ENCODE assay signal across 14 cellular contexts in the genomic region with DNA sequence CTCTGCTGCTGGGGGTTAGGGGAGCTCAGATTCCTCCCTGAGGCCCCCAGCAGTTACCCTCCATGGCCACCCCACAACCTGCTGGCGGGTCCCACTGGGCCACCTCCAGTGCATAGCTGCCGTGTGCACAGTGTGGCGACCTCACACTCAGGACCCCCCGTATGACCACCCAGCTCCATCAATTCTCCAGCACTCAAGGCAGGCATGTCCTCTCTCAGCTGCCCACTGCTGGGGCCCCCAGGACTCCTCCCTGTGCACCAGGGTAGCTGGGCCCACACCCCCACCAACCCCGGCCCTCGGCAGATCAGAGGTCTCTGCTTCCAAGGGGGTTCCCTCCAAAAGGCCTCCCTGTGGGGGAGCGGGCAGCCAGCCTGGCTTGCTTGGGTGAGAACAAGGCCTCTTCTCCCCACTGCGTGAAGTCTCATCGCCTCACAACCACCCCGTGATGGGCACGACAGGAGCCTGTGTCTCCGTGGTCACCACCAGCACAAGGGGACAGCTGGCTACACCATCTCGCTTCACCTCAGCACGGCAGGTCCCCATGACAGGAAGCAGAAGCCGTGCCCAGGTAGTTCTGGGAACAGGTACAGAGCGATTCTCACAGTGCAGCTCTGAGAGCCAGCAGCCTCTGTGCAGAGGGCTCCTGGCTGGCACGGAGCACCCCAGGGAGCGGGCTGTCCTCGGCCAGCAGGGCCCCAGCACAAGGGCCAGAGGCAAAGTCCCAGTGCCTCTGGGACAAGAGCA. TPM values are rescaled to one million over a fixed set of nuclear protein-coding genes. Genes with fewer than 3 reads are reported as not detected.
DNase-seq lines count a peak whose midpoint lies in the region; ATAC-seq and TF ChIP-seq lines count a peak whose summit lies in the region.
"Had no signal": no experiment of that assay in that cellular context is flagged by ENCODE, and none has a peak within 500 bp of the region (broad histone marks: within the 10 kb centered on the region; RNA-seq: fewer than 3 reads in every experiment).

No MANE protein-coding gene starts in this region.

- H3K27me3 ChIP-seq in upper lobe of left lung (no peaks in the 10 kb centered on the region), colonic mucosa (no peaks in the 10 kb centered on the region)

- peaks cover 18 to 43% (median 41%) of the 10 kb centered on the region in 4 donors for H3K36me3 ChIP-seq in upper lobe of left lung
- H3K36me3 ChIP-seq in colonic mucosa: peaks cover 6% of the 10 kb centered on the region

- intact Hi-C loops in activated naive CD4-positive, alpha-beta T cell treated with anti-CD3 and anti-CD28 coated beads for 36 hours (cut with micrococcal nuclease): no loop called here
- intact Hi-C loops in colonic mucosa (cut with DNase I): no loop called here

- no peak overlapping the region for H3K27ac Mint-ChIP-seq in activated naive CD4-positive, alpha-beta T cell treated with anti-CD3 and anti-CD28 coated beads for 36 hours

- TF ChIP-seq POLR2A in upper lobe of left lung (IDR thresholded peaks at IDR 0.05): no peak

- CTCF ChIA-PET in activated naive CD4-positive, alpha-beta T cell treated with anti-CD3 and anti-CD28 coated beads for 36 hours (lab: Charles Lee): no interaction called here
- CTCF ChIA-PET in RWPE1 (lab: Yijun Ruan, JAX): no interaction called here

- H3K36me3 Mint-ChIP-seq in activated naive CD4-positive, alpha-beta T cell treated with anti-CD3 and anti-CD28 coated beads for 36 hours (ENCODE audit: low read depth): no peaks in the 10 kb centered on the region
- H3K36me3 Mint-ChIP-seq: naive thymus-derived CD4-positive, alpha-beta T cell had no signal

- H3K4me1 ChIP-seq in upper lobe of left lung (peaks cover 27 to 54% (median 34%) of the 10 kb centered on the region in 4 donors), colonic mucosa (peaks cover 10% of the 10 kb centered on the region)

- no peak for ATAC-seq in upper lobe of left lung (ENCODE audit: low FRiP score in 2 of 2)
- no peak for ATAC-seq in GM19035 (IDR thresholded peaks at IDR 0.05; ENCODE audit: unreplicated experiment)
- ATAC-seq: naive thymus-derived CD4-positive, alpha-beta T cell had no signal

- H3K27me3 Mint-ChIP-seq in activated naive CD4-positive, alpha-beta T cell treated with anti-CD3 and anti-CD28 coated beads for 36 hours (ENCODE audit: low read depth): no peaks in the 10 kb centered on the region

- POLR2A ChIA-PET in RWPE1 (lab: Yijun Ruan, JAX; ENCODE audit: low non-redundant PET): no interaction called here

- 90 to 92% methylated on average over 5 to 15 of the region's 19 CpGs for WGBS in upper lobe of left lung, 2 donors

- DNase-seq in activated naive CD4-positive, alpha-beta T cell treated with anti-CD3 and anti-CD28 coated beads, Interleukin-2, amount 50 U/mL, for 16 hours: peak; percentile 10
- DNase-seq in activated naive CD4-positive, alpha-beta T cell treated with anti-CD3 and anti-CD28 coated beads for 36 hours: no peak
- DNase-seq in RWPE1 (ENCODE audit: low spot score) (no peak), islet precursor cell (peak; percentile 56), upper lobe of left lung (peak; percentile 17 to 53), colonic mucosa (no peak)
- no peak for DNase-seq in stimulated activated CD4-positive, alpha-beta T cell treated with anti-CD3 and anti-CD28 coated beads, Interleukin-2, amount 100 ng/mL, for 48 hours
- DNase-seq: activated CD8-positive, alpha-beta memory T cell treated with anti-CD3 and anti-CD28 coated beads for 24 hours; Calu3; HCEC 1CT; KG1; retina had no signal

- H3K27ac ChIP-seq in RWPE1: peak overlapping the region; percentile 41
- peak overlapping the region in 2 of 4 donors; percentile 68 to 78 for H3K27ac ChIP-seq in upper lobe of left lung
- H3K27ac ChIP-seq in colonic mucosa: no peak overlapping the region

- H3K4me3 ChIP-seq in upper lobe of left lung: no peak overlapping the region
- no peak overlapping the region for H3K4me3 ChIP-seq in colonic mucosa

- peaks cover 18% of the 10 kb centered on the region for H3K4me1 Mint-ChIP-seq in activated naive CD4-positive, alpha-beta T cell treated with anti-CD3 and anti-CD28 coated beads for 36 hours (ENCODE audit: low read depth)

- TF ChIP-seq CTCF in RWPE1 (conservative IDR thresholded peaks at IDR 0.05; ENCODE audit: low read depth) (no peak), upper lobe of left lung (IDR thresholded peaks at IDR 0.05) (no peak), colonic mucosa (IDR thresholded peaks at IDR 0.05) (no peak)

- no peak overlapping the region for H3K9ac ChIP-seq in colonic mucosa (ENCODE audit: low read depth in 2 of 2, low read length in 2 of 2)

- no peak for TF ChIP-seq EP300 in upper lobe of left lung (IDR thresholded peaks at IDR 0.05)

- H3K9me3 ChIP-seq in upper lobe of left lung: no peaks in the 10 kb centered on the region
- no peaks in the 10 kb centered on the region for H3K9me3 ChIP-seq in colonic mucosa

- H3K4me3 Mint-ChIP-seq in activated naive CD4-positive, alpha-beta T cell treated with anti-CD3 and anti-CD28 coated beads for 36 hours: no peak overlapping the region
- H3K4me3 Mint-ChIP-seq: naive thymus-derived CD4-positive, alpha-beta T cell had no signal

- no peaks in the 10 kb centered on the region for H3K9me3 Mint-ChIP-seq in activated naive CD4-positive, alpha-beta T cell treated with anti-CD3 and anti-CD28 coated beads for 36 hours
- H3K9me3 Mint-ChIP-seq: naive thymus-derived CD4-positive, alpha-beta T cell had no signal

RNA-seq across cellular contexts. Expression of a gene that starts 4.6 kb away (rescaled TPM):
- total RNA-seq in activated naive CD4-positive, alpha-beta T cell treated with anti-CD3 and anti-CD28 coated beads for 36 hours: 10 to 100 TPM; 18.0 to 18.1 TPM
- total RNA-seq in upper lobe of left lung (10 to 100 TPM in 5 of 6 donors, 1 to 10 TPM in 1; 8.2 to 21.0 (median 12.5) TPM), colonic mucosa (10 to 100 TPM in 1 of 2 donors, 1 to 10 TPM in 1; 9.1 to 13.0 TPM)

RNA-seq across cellular contexts. Expression of a gene that starts 4.6 kb away (rescaled TPM):
- total RNA-seq in activated naive CD4-positive, alpha-beta T cell treated with anti-CD3 and anti-CD28 coated beads for 36 hours: 1 to 10 TPM in 1 of 2 experiments, under 1 TPM in 1; 0.91 to 1.3 TPM
- total RNA-seq in upper lobe of left lung (1 to 10 TPM in 5 of 6 donors, under 1 TPM in 1; 0.89 to 5.5 (median 2.6) TPM), colonic mucosa (1 to 10 TPM; 1.6 to 2.8 TPM)

RNA-seq across cellular contexts. Expression of a gene that starts 15.4 kb away (rescaled TPM):
- 1 to 10 TPM; 2.3 to 2.7 TPM for total RNA-seq in activated naive CD4-positive, alpha-beta T cell treated with anti-CD3 and anti-CD28 coated beads for 36 hours
- 100 to 1,000 TPM in 1 of 6 donors, 10 to 100 TPM in 5; 50.1 to 135 (median 76.4) TPM for total RNA-seq in upper lobe of left lung
- 10 to 100 TPM; 36.7 to 43.3 TPM for total RNA-seq in colonic mucosa

Comparison
In these comparisons a context has a peak if more than half of its experiments do, and no peak if none do; other contexts are left out.
1. DNase-seq: peak in activated naive CD4-positive, alpha-beta T cell treated with anti-CD3 and anti-CD28 coated beads, Interleukin-2, amount 50 U/mL, for 16 hours (single experiment), islet precursor cell (single experiment) and upper lobe of left lung (2 of 2); none in activated naive CD4-positive, alpha-beta T cell treated with anti-CD3 and anti-CD28 coated beads for 36 hours (single experiment), RWPE1 (single experiment), colonic mucosa (single experiment) and stimulated activated CD4-positive, alpha-beta T cell treated with anti-CD3 and anti-CD28 coated beads, Interleukin-2, amount 100 ng/mL, for 48 hours (0 of 2).
2. RNA of a gene that starts 15.4 kb away (total RNA-seq): 50.1 to 135 TPM in upper lobe of left lung and 36.7 to 43.3 TPM in colonic mucosa; 2.3 to 2.7 TPM in activated naive CD4-positive, alpha-beta T cell treated with anti-CD3 and anti-CD28 coated beads for 36 hours; every median in the first group is over 10 times any median in the second.